ENCODE assay signal across 22 cellular contexts in the genomic region with DNA sequence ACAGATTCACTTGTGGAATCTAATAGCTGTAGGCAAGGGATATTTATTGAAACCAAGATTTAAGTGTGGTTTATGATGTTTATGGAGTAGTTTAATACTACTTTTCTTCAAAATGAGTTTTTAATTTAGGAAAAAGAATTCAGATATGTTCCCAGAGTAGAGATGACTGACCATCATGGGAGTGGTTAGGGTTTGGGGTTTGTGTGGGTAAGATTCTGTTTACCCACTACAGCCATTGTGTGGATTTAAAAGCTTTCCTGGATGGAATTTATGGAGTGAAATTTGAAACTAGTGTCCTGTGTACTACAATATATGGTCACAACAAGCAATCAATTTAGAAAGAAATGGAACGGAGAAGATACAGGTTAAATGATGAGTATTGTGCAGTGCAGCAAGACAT.
"Had no signal": no experiment of that assay in that cellular context is flagged by ENCODE, and none has a peak within 500 bp of the region (broad histone marks: within the 10 kb centered on the region; RNA-seq: fewer than 3 reads in every experiment).

No MANE protein-coding gene starts in this region.

- H3K4me1 ChIP-seq: foreskin keratinocyte had no signal

- DNase-seq: activated CD4-positive, alpha-beta memory T cell treated with anti-CD3 and anti-CD28 coated beads, Interleukin-2, amount 10 ng/mL, durations not matched to agents 7 days and 5 days; activated CD4-positive, alpha-beta T cell treated with anti-CD3 and anti-CD28 coated beads for 1 hour; activated CD4-positive, alpha-beta T cell treated with anti-CD3 and anti-CD28 coated beads, Interleukin-2, amount 10 ng/mL, durations not matched to agents 7 days and 5 days; activated CD8-positive, alpha-beta memory T cell treated with anti-CD3 and anti-CD28 coated beads, Interleukin-2, amount 50 U/mL, for 48 hours; activated gamma-delta T cell treated with Interleukin-2 at 50 U/mL for 16 hours; activated naive CD4-positive, alpha-beta T cell treated with anti-CD3 and anti-CD28 coated beads, Interleukin-2, amount 50 U/mL, for 16 hours; activated T-cell treated with anti-CD3 and anti-CD28 coated beads, Interleukin-2, amount 50 U/mL, for 24 hours; amniotic stem cell; caudate nucleus; cortex of kidney; endodermal cell; foreskin keratinocyte; heart right ventricle; naive thymus-derived CD4-positive, alpha-beta T cell; ovary; right lobe of liver; stimulated activated CD4-positive, alpha-beta T cell treated with anti-CD3 and anti-CD28 coated beads, Interleukin-12 subunit alpha, Interleukin-12 subunit beta, amount 100 ng/mL, for 4 hours; stimulated activated CD4-positive, alpha-beta T cell treated with anti-CD3 and anti-CD28 coated beads, Interleukin-4, amount 100 ng/mL, for 1 hour; stimulated activated naive CD8-positive, alpha-beta T cell treated with anti-CD3 and anti-CD28 coated beads, Interleukin-15, Interleukin-2, amounts not matched to agents 100 U/mL and 50 U/mL, for 24 hours; testis; trophoblast cell had no signal

- H3K4me3 ChIP-seq: heart right ventricle, ovary, right lobe of liver, skin epidermis, testis had no signal

- H3K36me3 ChIP-seq: heart right ventricle, ovary, right lobe of liver had no signal

- H3K9me3 ChIP-seq: heart right ventricle, ovary, right lobe of liver, testis had no signal

- H3K27ac ChIP-seq: foreskin keratinocyte, heart right ventricle, ovary, right lobe of liver, skin epidermis, testis had no signal

- H3K27me3 ChIP-seq: foreskin keratinocyte, heart right ventricle, ovary, right lobe of liver, testis had no signal
